In the genomic region with DNA sequence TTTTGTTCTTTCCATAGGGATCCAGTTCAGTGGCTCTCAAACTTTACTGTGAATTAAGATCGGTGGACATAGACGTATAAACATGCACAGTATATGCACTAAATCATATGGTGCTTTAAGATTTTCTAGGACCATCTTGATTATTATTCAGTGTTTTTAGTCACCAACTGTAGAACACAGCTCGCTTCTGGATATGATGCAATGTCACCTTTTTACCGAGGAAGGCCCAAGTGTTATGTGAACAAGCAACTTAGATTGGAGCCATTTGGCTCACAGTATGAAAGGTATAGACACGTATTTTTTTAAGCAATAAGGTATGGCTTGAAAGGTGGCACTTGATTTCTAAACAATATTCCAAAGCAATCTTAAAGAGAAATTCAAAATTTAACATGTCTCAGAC, we compare ENCODE assay signal across 9 cellular contexts.
"Had no signal": no experiment of that assay in that cellular context is flagged by ENCODE, and none has a peak within 500 bp of the region (broad histone marks: within the 10 kb centered on the region; RNA-seq: fewer than 3 reads in every experiment).

No MANE protein-coding gene starts in this region.

- H3K9me3 ChIP-seq: HAP-1 had no signal

- ATAC-seq: HCT116 had no signal

- H3K9me3 Mint-ChIP-seq: HFFc6, IgD-negative memory B cell had no signal

- H3K27ac ChIP-seq: GM23248, HL-60 had no signal

- H2AFZ ChIP-seq: GM23248 had no signal

- H3K4me3 ChIP-seq: GM23248, HAP-1 had no signal

- H3K9ac ChIP-seq: GM23248 had no signal

- H3K36me3 ChIP-seq: HAP-1 had no signal

- DNase-seq: GM23248, GOT3, H7, HFFc6, KG1 had no signal

- H3K27me3 Mint-ChIP-seq: IgD-negative memory B cell had no signal

- H3K4me1 ChIP-seq: HAP-1 had no signal

- H3K4me3 Mint-ChIP-seq: HFFc6, IgD-negative memory B cell had no signal

- H3K27ac Mint-ChIP-seq: HFFc6 had no signal
